Comparison of ENCODE assay signal across 29 cellular contexts in genomic region chr2:174957049-174957448, GRCh38. TPM values are rescaled to one million over a fixed set of nuclear protein-coding genes. Genes with fewer than 3 reads are reported as not detected.
DNase-seq lines count a peak whose midpoint lies in the region; ATAC-seq and TF ChIP-seq lines count a peak whose summit lies in the region.
"Had no signal": no experiment of that assay in that cellular context is flagged by ENCODE, and none has a peak within 500 bp of the region (broad histone marks: within the 10 kb centered on the region; RNA-seq: fewer than 3 reads in every experiment).

No MANE protein-coding gene starts in this region.

- H3K36me3 Mint-ChIP-seq in MCF 10A (ENCODE audit: insufficient read depth, unreplicated experiment), result no peaks in the 10 kb centered on the region
- H3K36me3 Mint-ChIP-seq: activated CD8-positive, alpha-beta memory T cell treated with anti-CD3 and anti-CD28 coated beads, Interleukin-2, amount 10 ng/mL, durations not matched to agents 7 days and 5 days; natural killer cell had no signal

- peak overlapping the region; percentile 21; the same call in 1 of the 2 replicates for H2AFZ ChIP-seq in GM23248
- H2AFZ ChIP-seq: hepatocyte had no signal

- no peaks in the 10 kb centered on the region for H3K36me3 ChIP-seq in GM23248 (ENCODE audit: low read depth)
- no peaks in the 10 kb centered on the region for H3K36me3 ChIP-seq in tibial nerve
- H3K36me3 ChIP-seq: BLaER1, thoracic aorta, uterus had no signal

- POLR2A ChIA-PET in MCF 10A (lab: Yijun Ruan, JAX), result no interaction called here

- CTCF ChIA-PET in MCF 10A (lab: Yijun Ruan, JAX), result no interaction called here

- H3K27ac ChIP-seq in GM23248 (no peak overlapping the region), tibial nerve (peak overlapping the region in 2 of 4 donors; percentile 13 to 45)
- H3K27ac ChIP-seq: BLaER1, hepatocyte, thoracic aorta, uterus had no signal

- H3F3A ChIP-seq in GM23248 (ENCODE audit: insufficient read depth), result no peaks in the 10 kb centered on the region

- whole genome bisulfite sequencing in GM23248 (ENCODE audit: low coverage in 1 of 2, low lambda C conversion rate in 2 of 2, missing lambda C conversion rate in 2 of 2), 2 experiments, result 57 to 58% methylated on average over 5 of the region's 5 CpGs
- WGBS in tibial nerve, 2 donors, result 43 to 58% methylated on average over 5 of the region's 5 CpGs

- no peaks in the 10 kb centered on the region for H3K79me2 ChIP-seq in GM23248 (ENCODE audit: insufficient read depth)
- H3K79me2 ChIP-seq: hepatocyte had no signal

- H4K20me1 ChIP-seq in GM23248 (ENCODE audit: insufficient read depth), result no peaks in the 10 kb centered on the region
- H4K20me1 ChIP-seq: BLaER1 had no signal

- no TSS peak for BruUV-seq in MCF 10A (replicated peaks; lab: Mats Ljungman, UMichigan)

- ATAC-seq in sciatic nerve (peak; percentile 58), GM19035 (IDR thresholded peaks at IDR 0.05; ENCODE audit: unreplicated experiment) (no peak)
- ATAC-seq: activated CD8-positive, alpha-beta memory T cell treated with anti-CD3 and anti-CD28 coated beads, Interleukin-2, amount 10 ng/mL, durations not matched to agents 7 days and 5 days; activated T-cell treated with anti-CD3 and anti-CD28 coated beads, Interleukin-2, amount 50 U/mL, for 4 hours; left colon; mucosa of descending colon; natural killer cell had no signal

- H3K27me3 Mint-ChIP-seq in MCF 10A (ENCODE audit: insufficient read depth, unreplicated experiment), result no peaks in the 10 kb centered on the region
- H3K27me3 Mint-ChIP-seq: brain had no signal

- H3K4me1 ChIP-seq in GM23248 (ENCODE audit: insufficient read depth) (peaks cover 2% of the 10 kb centered on the region; the same call in 1 of the 2 replicates), tibial nerve (peaks cover 0 to 13% (median 0%) of the 10 kb centered on the region in 4 donors)
- H3K4me1 ChIP-seq: uterus had no signal

- TF ChIP-seq CTCF in choroid plexus epithelial cell (conservative IDR thresholded peaks at IDR 0.05; ENCODE audit: low read depth, low read length), result no peak
- TF ChIP-seq CTCF in tibial nerve (IDR thresholded peaks at IDR 0.05), result no peak
- no peak for TF ChIP-seq CTCF in MCF 10A (IDR thresholded peaks at IDR 0.05; ENCODE audit: unreplicated experiment)

- TF ChIP-seq POLR2A in tibial nerve (IDR thresholded peaks at IDR 0.05), result no peak

- H3K27me3 ChIP-seq in GM23248 (replicated peaks; ENCODE audit: insufficient read depth), result no peaks in the 10 kb centered on the region
- H3K27me3 ChIP-seq in tibial nerve, result no peaks in the 10 kb centered on the region
- H3K27me3 ChIP-seq: BLaER1, hepatocyte, uterus had no signal

- H3K9me2 ChIP-seq in GM23248 (ENCODE audit: insufficient read depth), result no peaks in the 10 kb centered on the region

- H3K9ac ChIP-seq in GM23248, result no peak overlapping the region
- H3K9ac ChIP-seq: BLaER1 had no signal

- in situ Hi-C loops in GM23248 (cut with MboI), result no loop called here

- intact Hi-C loops in sciatic nerve (cut with DNase I) (no loop called here), MCF 10A (cut with micrococcal nuclease) (no loop called here)

- no peak for TF ChIP-seq EP300 in tibial nerve (IDR thresholded peaks at IDR 0.05)

- H3K9me3 ChIP-seq in GM23248 (ENCODE audit: low read depth) (no peaks in the 10 kb centered on the region), tibial nerve (no peaks in the 10 kb centered on the region)
- H3K9me3 ChIP-seq: mucosa of descending colon, thoracic aorta, uterus had no signal

- H3K27ac Mint-ChIP-seq in MCF 10A (ENCODE audit: low read depth, unreplicated experiment), result no peak overlapping the region
- H3K27ac Mint-ChIP-seq: activated CD8-positive, alpha-beta memory T cell treated with anti-CD3 and anti-CD28 coated beads, Interleukin-2, amount 10 ng/mL, durations not matched to agents 7 days and 5 days; natural killer cell; stimulated activated naive CD8-positive, alpha-beta T cell treated with anti-CD3 and anti-CD28 coated beads, Interleukin-15, Interleukin-2, amounts not matched to agents 100 ng/mL and 50 ng/mL, for 24 hours had no signal

- no peak overlapping the region for H3K4me3 Mint-ChIP-seq in MCF 10A (ENCODE audit: unreplicated experiment)
- H3K4me3 Mint-ChIP-seq: activated CD8-positive, alpha-beta memory T cell treated with anti-CD3 and anti-CD28 coated beads, Interleukin-2, amount 10 ng/mL, durations not matched to agents 7 days and 5 days; activated T-cell treated with anti-CD3 and anti-CD28 coated beads, Interleukin-2, amount 50 U/mL, for 4 hours; brain; natural killer cell; stimulated activated naive CD8-positive, alpha-beta T cell treated with anti-CD3 and anti-CD28 coated beads, Interleukin-15, Interleukin-2, amounts not matched to agents 100 ng/mL and 50 ng/mL, for 24 hours had no signal

- H3K4me3 ChIP-seq in GM23248 (no peak overlapping the region), choroid plexus epithelial cell (ENCODE audit: low read depth, low read length) (no peak overlapping the region), tibial nerve (no peak overlapping the region)
- H3K4me3 ChIP-seq: BLaER1, hepatocyte, mucosa of descending colon, thoracic aorta, uterus had no signal

- DNase-seq in GM23248 (no peak), OCI-M1 (lab: John Stamatoyannopoulos, UW) (peak; percentile 48), choroid plexus epithelial cell (ENCODE audit: low read depth) (peak; percentile 55), sciatic nerve (ENCODE audit: low spot score) (no peak), NCI-H2029 treated with DMSO at 0.1 percent for 48 hours (lab: John Stamatoyannopoulos, UW) (no peak), tibial nerve (ENCODE audit: low spot score in 2 of 2) (no peak), MCF 10A (ENCODE audit: unreplicated experiment) (no peak)
- DNase-seq: activated CD4-positive, CD25-positive, alpha-beta regulatory T cell; activated CD8-positive, alpha-beta memory T cell treated with anti-CD3 and anti-CD28 coated beads, Interleukin-2, amount 10 ng/mL, durations not matched to agents 7 days and 5 days; activated naive CD4-positive, alpha-beta T cell; activated T-cell treated with anti-CD3 and anti-CD28 coated beads, Interleukin-2, amount 50 U/mL, for 4 hours; HCEC 1CT; left colon; mammary epithelial cell; mucosa of descending colon; natural killer cell; NCI-H1092; NCI-H1694; NCI-H2171; NCI-H82; retina; stimulated activated CD4-positive, alpha-beta T cell treated with anti-CD3 and anti-CD28 coated beads, Interleukin-1b, Interleukin-23, amount 100 ng/mL, for 48 hours; uterus had no signal

- no peaks in the 10 kb centered on the region for H3K4me1 Mint-ChIP-seq in MCF 10A (ENCODE audit: insufficient read depth, unreplicated experiment)
- H3K4me1 Mint-ChIP-seq: activated CD8-positive, alpha-beta memory T cell treated with anti-CD3 and anti-CD28 coated beads, Interleukin-2, amount 10 ng/mL, durations not matched to agents 7 days and 5 days; natural killer cell had no signal

- no peak overlapping the region for H3K4me2 ChIP-seq in GM23248 (ENCODE audit: unreplicated experiment)
- H3K4me2 ChIP-seq: BLaER1, hepatocyte had no signal

- no peaks in the 10 kb centered on the region for H3K9me3 Mint-ChIP-seq in MCF 10A (ENCODE audit: unreplicated experiment)
- H3K9me3 Mint-ChIP-seq: activated T-cell treated with anti-CD3 and anti-CD28 coated beads, Interleukin-2, amount 50 U/mL, for 4 hours; natural killer cell; stimulated activated naive CD8-positive, alpha-beta T cell treated with anti-CD3 and anti-CD28 coated beads, Interleukin-15, Interleukin-2, amounts not matched to agents 100 ng/mL and 50 ng/mL, for 24 hours had no signal

RNA-seq across cellular contexts. Expression of gene CHN1, which starts 48.1 kb away (rescaled TPM):
- total RNA-seq in GM23248 (2014; rRNA removed; shearing (Covaris generic)), result 101 and 115 TPM in 2 replicates
- 126 and 130 TPM in 2 replicates for polyA plus RNA-seq in GM23248 (2016; fragmentation: Nextera tagmentation; extraction: Ambion mirVana)
- total RNA-seq in sciatic nerve (38.4 TPM), tibial nerve (10 to 100 TPM; 17.3 to 27.2 (median 23.8) TPM), MCF 10A (2022) (4.4 and 6.0 TPM in 2 replicates)

Comparison
In these comparisons a context has a peak if more than half of its experiments do, and no peak if none do; other contexts are left out.
1. DNase-seq: peak in OCI-M1 (single experiment) and choroid plexus epithelial cell (single experiment); none in GM23248 (single experiment), sciatic nerve (single experiment), NCI-H2029 treated with DMSO at 0.1 percent for 48 hours (single experiment), tibial nerve (0 of 2) and MCF 10A (single experiment).